Comparison of ENCODE assay signal across 9 cellular contexts in genomic region chr4:121950680-121951569, GRCh38. TPM values are rescaled to one million over a fixed set of nuclear protein-coding genes. Genes with fewer than 3 reads are reported as not detected.
DNase-seq lines count a peak whose midpoint lies in the region; ATAC-seq and TF ChIP-seq lines count a peak whose summit lies in the region.
"Had no signal": no experiment of that assay in that cellular context is flagged by ENCODE, and none has a peak within 500 bp of the region (broad histone marks: within the 10 kb centered on the region; RNA-seq: fewer than 3 reads in every experiment).

No MANE protein-coding gene starts in this region.

- no peaks in the 10 kb centered on the region for H3K36me3 ChIP-seq in Peyer's patch

- H3K27me3 ChIP-seq in Peyer's patch, result peaks cover 0 to 3% of the 10 kb centered on the region in 2 donors

- DNase-seq in DMS 273 (lab: John Stamatoyannopoulos, UW; ENCODE audit: unreplicated experiment) (peak; percentile 51), DMS 273 treated with DMSO at 0.1 percent for 48 hours (lab: John Stamatoyannopoulos, UW) (no peak), Peyer's patch (peak; percentile 16 to 55 (median 54)), astrocyte of the spinal cord (ENCODE audit: low read depth, low spot score) (peak; percentile 16), iPS-NIHi11 (ENCODE audit: low spot score) (peak; percentile 60), NCI-H2029 (lab: John Stamatoyannopoulos, UW) (no peak)
- peak; percentile 41 for DNase-seq in stimulated activated CD4-positive, alpha-beta T cell treated with anti-CD3 and anti-CD28 coated beads, Interleukin-15, amount 100 ng/mL, for 24 hours

- H3K9me3 ChIP-seq in Peyer's patch, result no peaks in the 10 kb centered on the region

- in situ Hi-C loops in astrocyte of the spinal cord (cut with HindIII; ENCODE audit: low sequenced_read_pairs), result no loop called here

- ATAC-seq in HG02840 (IDR thresholded peaks at IDR 0.05; ENCODE audit: low FRiP score, unreplicated experiment), result peak; percentile 22

- H3K27ac ChIP-seq in Peyer's patch, result peak overlapping the region in 3 of 4 donors; percentile 8 to 44 (median 28)
- H3K27ac ChIP-seq: 22Rv1 had no signal

- H3K4me1 ChIP-seq in Peyer's patch, result peaks cover 0 to 21% (median 0%) of the 10 kb centered on the region in 4 donors

- peak overlapping the region; percentile 48 to 72 (median 65) for H3K4me3 ChIP-seq in Peyer's patch
- H3K4me3 ChIP-seq in astrocyte of the spinal cord (ENCODE audit: low read depth, low read length), result peak overlapping the region; percentile 57

- no peak for TF ChIP-seq POLR2A in Peyer's patch (IDR thresholded peaks at IDR 0.05)

- TF ChIP-seq CTCF in Peyer's patch (IDR thresholded peaks at IDR 0.05), result no peak
- TF ChIP-seq CTCF in astrocyte of the spinal cord (IDR thresholded peaks at IDR 0.05; ENCODE audit: low read depth, low read length), result no peak

RNA-seq across cellular contexts. Expression of gene TRPC3, which starts 0.9 kb away (rescaled TPM):
- 1 to 10 TPM in 1 of 4 donors, under 1 TPM in 1, not detected in 2; 0.67 to 1.1 TPM for total RNA-seq in Peyer's patch

Comparison
In these comparisons a context has a peak if more than half of its experiments do, and no peak if none do; other contexts are left out.
1. DNase-seq: peak in DMS 273 (single experiment), Peyer's patch (3 of 3), astrocyte of the spinal cord (single experiment), iPS-NIHi11 (single experiment) and stimulated activated CD4-positive, alpha-beta T cell treated with anti-CD3 and anti-CD28 coated beads, Interleukin-15, amount 100 ng/mL, for 24 hours (single experiment); none in DMS 273 treated with DMSO at 0.1 percent for 48 hours (single experiment) and NCI-H2029 (single experiment).